Comparison of ENCODE assay signal across 1 cellular context in genomic region chr2:197453914-197454398, GRCh38.
TF ChIP-seq lines count a peak whose summit lies in the region.

No MANE protein-coding gene starts in this region.

TF ChIP-seq in SK-N-SH treated with all-trans-retinoic acid at 6 μM for 48 hours, 23 proteins besides CTCF, POLR2A, EP300 and RAD21 (continued from another document):
- TF ChIP-seq CREB5 (CRISPR knock-in tag; IDR thresholded peaks at IDR 0.05; ENCODE audit: low read depth) (no peak), RARB (CRISPR knock-in tag; IDR thresholded peaks at IDR 0.05) (no peak), TCF4 (CRISPR knock-in tag; IDR thresholded peaks at IDR 0.05; ENCODE audit: borderline replicate concordance) (no peak)
